ENCODE assay signal across 2 cellular contexts in genomic region chr1:200627548-200628222, GRCh38.
TF ChIP-seq lines count a peak whose summit lies in the region.

No MANE protein-coding gene starts in this region.

TF ChIP-seq in GM12891, 5 proteins besides CTCF, POLR2A, EP300 and RAD21:
- TF ChIP-seq POU2F2 (IDR thresholded peaks at IDR 0.05; ENCODE audit: low read depth, low read length) (no peak), PAX5 (IDR thresholded peaks at IDR 0.05; ENCODE audit: insufficient read depth, low read length, severe bottlenecking) (no peak), TAF1 (IDR thresholded peaks at IDR 0.05; ENCODE audit: low read depth, low read length) (no peak), POLR2AphosphoS5 (IDR thresholded peaks at IDR 0.05; ENCODE audit: low read depth, low read length) (no peak), SPI1 (IDR thresholded peaks at IDR 0.05; ENCODE audit: low read depth, low read length) (peak; percentile 70)

TF ChIP-seq in GM12878, 131 proteins besides CTCF, POLR2A, EP300 and RAD21:
- peak; percentile 97 for TF ChIP-seq SMARCA5 (IDR thresholded peaks at IDR 0.05)
- TF ChIP-seq ZZZ3 (IDR thresholded peaks at IDR 0.05; ENCODE audit: control insufficient read depth, insufficient read length, low read depth): no peak
- TF ChIP-seq RELB (IDR thresholded peaks at IDR 0.05; ENCODE audit: low read depth): peak; percentile 57; the same call in 1 of the 2 replicates
- TF ChIP-seq CHD4 (IDR thresholded peaks at IDR 0.05): no peak
- TF ChIP-seq RELA (IDR thresholded peaks at IDR 0.05; ENCODE audit: borderline replicate concordance, partially characterized antibody): peak; percentile 68
- 0 out of 2 replicates have a peak, but pooled peaks have one; percentile 6 for TF ChIP-seq PKNOX1 (IDR thresholded peaks at IDR 0.05)
- TF ChIP-seq JUND (IDR thresholded peaks at IDR 0.05; ENCODE audit: low read depth, low read length): no peak
- TF ChIP-seq BHLHE40 (IDR thresholded peaks at IDR 0.05; ENCODE audit: borderline replicate concordance in 1 of 2, low read depth in 2 of 2, low read length in 1 of 2): 0 out of 4 replicates have a peak, but pooled peaks of 1 of the 2 experiments have one; percentile 4
- TF ChIP-seq ZNF207 (IDR thresholded peaks at IDR 0.05; ENCODE audit: borderline replicate concordance): peak; percentile 41; the same call in 1 of the 2 replicates
- no peak for TF ChIP-seq USF2 (IDR thresholded peaks at IDR 0.05; ENCODE audit: borderline replicate concordance, low read depth, low read length)
- TF ChIP-seq EED (IDR thresholded peaks at IDR 0.05; ENCODE audit: low read depth): no peak
- no peak for TF ChIP-seq HDAC2 (IDR thresholded peaks at IDR 0.05)
- no peak for TF ChIP-seq TAF1 (IDR thresholded peaks at IDR 0.05; ENCODE audit: borderline replicate concordance, low read depth, low read length)
- peak; percentile 58; the same call in 1 of the 2 replicates for TF ChIP-seq SPI1 (IDR thresholded peaks at IDR 0.05; ENCODE audit: borderline replicate concordance, insufficient read depth, low read depth, low read length)
- peak; percentile 7 to 59; a peak in 2 of 4 replicates for TF ChIP-seq IKZF2 (IDR thresholded peaks at IDR 0.05)
- TF ChIP-seq NKRF (conservative IDR thresholded peaks at IDR 0.05): 0 out of 2 replicates have a peak, but pooled peaks have one; percentile 15
- TF ChIP-seq POLR2AphosphoS2 (IDR thresholded peaks at IDR 0.05; ENCODE audit: low read depth, low read length): no peak
- TF ChIP-seq CHD2 (IDR thresholded peaks at IDR 0.05; ENCODE audit: borderline replicate concordance, low read depth, low read length): no peak
